1 cellular context compared by ENCODE assay signal in genomic region chr6:113352029-113352801, GRCh38.
TF ChIP-seq lines count a peak whose summit lies in the region.

No MANE protein-coding gene starts in this region.

TF ChIP-seq in HepG2, 621 proteins besides CTCF, POLR2A, EP300 and RAD21 (continued from another document and continues in another):
- TF ChIP-seq CREB3 (CRISPR knock-in tag; IDR thresholded peaks at IDR 0.05) (no peak), HINFP (CRISPR knock-in tag; IDR thresholded peaks at IDR 0.05; ENCODE audit: low read depth) (0 out of 2 replicates have a peak, but pooled peaks have one; percentile 42), ZSCAN29 (CRISPR knock-in tag; conservative IDR thresholded peaks at IDR 0.05) (peak; percentile 61; the same call in 1 of the 2 replicates), ZNF512B (CRISPR knock-in tag; IDR thresholded peaks at IDR 0.05; ENCODE audit: borderline replicate concordance) (no peak; the same call in 1 of the 2 replicates), KLF12 (CRISPR knock-in tag; IDR thresholded peaks at IDR 0.05; ENCODE audit: borderline replicate concordance) (no peak), TFDP2 (CRISPR knock-in tag; IDR thresholded peaks at IDR 0.05) (no peak; the same call in 1 of the 2 replicates), ZNF790 (CRISPR knock-in tag; IDR thresholded peaks at IDR 0.05; ENCODE audit: borderline replicate concordance) (no peak), HMG20A (CRISPR knock-in tag; IDR thresholded peaks at IDR 0.05; ENCODE audit: borderline replicate concordance) (peak; percentile 100), SMC3 (IDR thresholded peaks at IDR 0.05; ENCODE audit: low read length) (peak; percentile 37; the same call in 1 of the 2 replicates), ZNF335 (CRISPR knock-in tag; IDR thresholded peaks at IDR 0.05) (peak; percentile 71; the same call in 1 of the 2 replicates), ZNF124 (CRISPR knock-in tag; IDR thresholded peaks at IDR 0.05) (0 out of 2 replicates have a peak, but pooled peaks have one; percentile 68), PRMT3 (CRISPR knock-in tag; IDR thresholded peaks at IDR 0.05; ENCODE audit: borderline replicate concordance, low read depth) (no peak), ATF1 (CRISPR knock-in tag; IDR thresholded peaks at IDR 0.05) (peak; percentile 49), ZFP62 (CRISPR knock-in tag; IDR thresholded peaks at IDR 0.05) (no peak), ELF3 (CRISPR knock-in tag; IDR thresholded peaks at IDR 0.05) (peak; percentile 97), SMAD3 (CRISPR knock-in tag; IDR thresholded peaks at IDR 0.05) (peak; percentile 94), SP5 (CRISPR knock-in tag; IDR thresholded peaks at IDR 0.05; ENCODE audit: borderline replicate concordance, low read depth) (peak; percentile 99), ATF6 (CRISPR knock-in tag; conservative IDR thresholded peaks at IDR 0.05) (no peak), ZMYM3 (CRISPR knock-in tag; IDR thresholded peaks at IDR 0.05) (peak; percentile 81; the same call in 1 of the 2 replicates), ETV6 (CRISPR knock-in tag; conservative IDR thresholded peaks at IDR 0.05) (no peak), NFATC3 (CRISPR knock-in tag; IDR thresholded peaks at IDR 0.05) (no peak), RELA (CRISPR knock-in tag; IDR thresholded peaks at IDR 0.05) (no peak), YEATS4 (CRISPR knock-in tag; IDR thresholded peaks at IDR 0.05; ENCODE audit: borderline replicate concordance) (no peak), ZNF256 (CRISPR knock-in tag; conservative IDR thresholded peaks at IDR 0.05) (no peak), DNMT1 (CRISPR knock-in tag; IDR thresholded peaks at IDR 0.05) (no peak), NCOR1 (IDR thresholded peaks at IDR 0.05; ENCODE audit: borderline replicate concordance, low read length) (peak; percentile 81; the same call in 1 of the 2 replicates), HOXA3 (CRISPR knock-in tag; IDR thresholded peaks at IDR 0.05) (peak; percentile 76), GATA4 (IDR thresholded peaks at IDR 0.05; ENCODE audit: borderline replicate concordance, low read depth) (peak; percentile 98), ZNF788 (CRISPR knock-in tag; IDR thresholded peaks at IDR 0.05; ENCODE audit: borderline replicate concordance) (no peak; the same call in 1 of the 2 replicates), ZMYM2 (CRISPR knock-in tag; IDR thresholded peaks at IDR 0.05) (peak; percentile 83; the same call in 1 of the 2 replicates), BRCA1 (CRISPR knock-in tag; IDR thresholded peaks at IDR 0.05) (no peak), ZIK1 (CRISPR knock-in tag; IDR thresholded peaks at IDR 0.05; ENCODE audit: borderline replicate concordance, low read depth) (no peak), ZNF570 (CRISPR knock-in tag; IDR thresholded peaks at IDR 0.05; ENCODE audit: borderline replicate concordance) (no peak), SAP130 (CRISPR knock-in tag; IDR thresholded peaks at IDR 0.05; ENCODE audit: low read depth) (peak; percentile 83)
- TF ChIP-seq, protein P1, sequence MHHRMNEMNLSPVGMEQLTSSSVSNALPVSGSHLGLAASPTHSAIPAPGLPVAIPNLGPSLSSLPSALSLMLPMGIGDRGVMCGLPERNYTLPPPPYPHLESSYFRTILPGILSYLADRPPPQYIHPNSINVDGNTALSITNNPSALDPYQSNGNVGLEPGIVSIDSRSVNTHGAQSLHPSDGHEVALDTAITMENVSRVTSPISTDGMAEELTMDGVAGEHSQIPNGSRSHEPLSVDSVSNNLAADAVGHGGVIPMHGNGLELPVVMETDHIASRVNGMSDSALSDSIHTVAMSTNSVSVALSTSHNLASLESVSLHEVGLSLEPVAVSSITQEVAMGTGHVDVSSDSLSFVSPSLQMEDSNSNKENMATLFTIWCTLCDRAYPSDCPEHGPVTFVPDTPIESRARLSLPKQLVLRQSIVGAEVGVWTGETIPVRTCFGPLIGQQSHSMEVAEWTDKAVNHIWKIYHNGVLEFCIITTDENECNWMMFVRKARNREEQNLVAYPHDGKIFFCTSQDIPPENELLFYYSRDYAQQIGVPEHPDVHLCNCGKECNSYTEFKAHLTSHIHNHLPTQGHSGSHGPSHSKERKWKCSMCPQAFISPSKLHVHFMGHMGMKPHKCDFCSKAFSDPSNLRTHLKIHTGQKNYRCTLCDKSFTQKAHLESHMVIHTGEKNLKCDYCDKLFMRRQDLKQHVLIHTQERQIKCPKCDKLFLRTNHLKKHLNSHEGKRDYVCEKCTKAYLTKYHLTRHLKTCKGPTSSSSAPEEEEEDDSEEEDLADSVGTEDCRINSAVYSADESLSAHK (CRISPR knock-in tag; IDR thresholded peaks at IDR 0.05; ENCODE audit: borderline replicate concordance) = no peak
- TF ChIP-seq, protein P2, sequence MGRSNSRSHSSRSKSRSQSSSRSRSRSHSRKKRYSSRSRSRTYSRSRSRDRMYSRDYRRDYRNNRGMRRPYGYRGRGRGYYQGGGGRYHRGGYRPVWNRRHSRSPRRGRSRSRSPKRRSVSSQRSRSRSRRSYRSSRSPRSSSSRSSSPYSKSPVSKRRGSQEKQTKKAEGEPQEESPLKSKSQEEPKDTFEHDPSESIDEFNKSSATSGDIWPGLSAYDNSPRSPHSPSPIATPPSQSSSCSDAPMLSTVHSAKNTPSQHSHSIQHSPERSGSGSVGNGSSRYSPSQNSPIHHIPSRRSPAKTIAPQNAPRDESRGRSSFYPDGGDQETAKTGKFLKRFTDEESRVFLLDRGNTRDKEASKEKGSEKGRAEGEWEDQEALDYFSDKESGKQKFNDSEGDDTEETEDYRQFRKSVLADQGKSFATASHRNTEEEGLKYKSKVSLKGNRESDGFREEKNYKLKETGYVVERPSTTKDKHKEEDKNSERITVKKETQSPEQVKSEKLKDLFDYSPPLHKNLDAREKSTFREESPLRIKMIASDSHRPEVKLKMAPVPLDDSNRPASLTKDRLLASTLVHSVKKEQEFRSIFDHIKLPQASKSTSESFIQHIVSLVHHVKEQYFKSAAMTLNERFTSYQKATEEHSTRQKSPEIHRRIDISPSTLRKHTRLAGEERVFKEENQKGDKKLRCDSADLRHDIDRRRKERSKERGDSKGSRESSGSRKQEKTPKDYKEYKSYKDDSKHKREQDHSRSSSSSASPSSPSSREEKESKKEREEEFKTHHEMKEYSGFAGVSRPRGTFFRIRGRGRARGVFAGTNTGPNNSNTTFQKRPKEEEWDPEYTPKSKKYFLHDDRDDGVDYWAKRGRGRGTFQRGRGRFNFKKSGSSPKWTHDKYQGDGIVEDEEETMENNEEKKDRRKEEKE (IDR thresholded peaks at IDR 0.05) = no peak
- TF ChIP-seq, protein P3, sequence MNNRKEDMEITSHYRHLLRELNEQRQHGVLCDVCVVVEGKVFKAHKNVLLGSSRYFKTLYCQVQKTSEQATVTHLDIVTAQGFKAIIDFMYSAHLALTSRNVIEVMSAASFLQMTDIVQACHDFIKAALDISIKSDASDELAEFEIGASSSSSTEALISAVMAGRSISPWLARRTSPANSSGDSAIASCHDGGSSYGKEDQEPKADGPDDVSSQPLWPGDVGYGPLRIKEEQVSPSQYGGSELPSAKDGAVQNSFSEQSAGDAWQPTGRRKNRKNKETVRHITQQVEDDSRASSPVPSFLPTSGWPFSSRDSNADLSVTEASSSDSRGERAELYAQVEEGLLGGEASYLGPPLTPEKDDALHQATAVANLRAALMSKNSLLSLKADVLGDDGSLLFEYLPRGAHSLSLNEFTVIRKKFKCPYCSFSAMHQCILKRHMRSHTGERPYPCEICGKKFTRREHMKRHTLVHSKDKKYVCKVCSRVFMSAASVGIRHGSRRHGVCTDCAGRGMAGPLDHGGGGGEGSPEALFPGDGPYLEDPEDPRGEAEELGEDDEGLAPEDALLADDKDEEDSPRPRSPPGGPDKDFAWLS (CRISPR knock-in tag; IDR thresholded peaks at IDR 0.05; ENCODE audit: borderline replicate concordance) = no peak
- TF ChIP-seq, protein P4, sequence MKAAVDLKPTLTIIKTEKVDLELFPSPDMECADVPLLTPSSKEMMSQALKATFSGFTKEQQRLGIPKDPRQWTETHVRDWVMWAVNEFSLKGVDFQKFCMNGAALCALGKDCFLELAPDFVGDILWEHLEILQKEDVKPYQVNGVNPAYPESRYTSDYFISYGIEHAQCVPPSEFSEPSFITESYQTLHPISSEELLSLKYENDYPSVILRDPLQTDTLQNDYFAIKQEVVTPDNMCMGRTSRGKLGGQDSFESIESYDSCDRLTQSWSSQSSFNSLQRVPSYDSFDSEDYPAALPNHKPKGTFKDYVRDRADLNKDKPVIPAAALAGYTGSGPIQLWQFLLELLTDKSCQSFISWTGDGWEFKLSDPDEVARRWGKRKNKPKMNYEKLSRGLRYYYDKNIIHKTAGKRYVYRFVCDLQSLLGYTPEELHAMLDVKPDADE (CRISPR knock-in tag; IDR thresholded peaks at IDR 0.05) = no peak
- TF ChIP-seq, protein P5, sequence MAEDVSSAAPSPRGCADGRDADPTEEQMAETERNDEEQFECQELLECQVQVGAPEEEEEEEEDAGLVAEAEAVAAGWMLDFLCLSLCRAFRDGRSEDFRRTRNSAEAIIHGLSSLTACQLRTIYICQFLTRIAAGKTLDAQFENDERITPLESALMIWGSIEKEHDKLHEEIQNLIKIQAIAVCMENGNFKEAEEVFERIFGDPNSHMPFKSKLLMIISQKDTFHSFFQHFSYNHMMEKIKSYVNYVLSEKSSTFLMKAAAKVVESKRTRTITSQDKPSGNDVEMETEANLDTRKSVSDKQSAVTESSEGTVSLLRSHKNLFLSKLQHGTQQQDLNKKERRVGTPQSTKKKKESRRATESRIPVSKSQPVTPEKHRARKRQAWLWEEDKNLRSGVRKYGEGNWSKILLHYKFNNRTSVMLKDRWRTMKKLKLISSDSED (CRISPR knock-in tag; IDR thresholded peaks at IDR 0.05) = no peak
